ENCODE assay signal across 1 cellular context in genomic region chr16:72380283-72380682, GRCh38.
TF ChIP-seq lines count a peak whose summit lies in the region.

No MANE protein-coding gene starts in this region.

TF ChIP-seq in GM23338, 12 proteins besides CTCF, POLR2A, EP300 and RAD21 (continued from another document):
- TF ChIP-seq ETS1 (IDR thresholded peaks at IDR 0.05) (no peak), ZNF114 (CRISPR knock-in tag; IDR thresholded peaks at IDR 0.05) (no peak), CREB1 (CRISPR knock-in tag; IDR thresholded peaks at IDR 0.05; ENCODE audit: low read depth) (no peak), EZH2 (IDR thresholded peaks at IDR 0.05; ENCODE audit: low read depth, unreplicated experiment) (no peak), ZNF331 (CRISPR knock-in tag; IDR thresholded peaks at IDR 0.05; ENCODE audit: low read depth) (no peak)
